In the genomic region with DNA sequence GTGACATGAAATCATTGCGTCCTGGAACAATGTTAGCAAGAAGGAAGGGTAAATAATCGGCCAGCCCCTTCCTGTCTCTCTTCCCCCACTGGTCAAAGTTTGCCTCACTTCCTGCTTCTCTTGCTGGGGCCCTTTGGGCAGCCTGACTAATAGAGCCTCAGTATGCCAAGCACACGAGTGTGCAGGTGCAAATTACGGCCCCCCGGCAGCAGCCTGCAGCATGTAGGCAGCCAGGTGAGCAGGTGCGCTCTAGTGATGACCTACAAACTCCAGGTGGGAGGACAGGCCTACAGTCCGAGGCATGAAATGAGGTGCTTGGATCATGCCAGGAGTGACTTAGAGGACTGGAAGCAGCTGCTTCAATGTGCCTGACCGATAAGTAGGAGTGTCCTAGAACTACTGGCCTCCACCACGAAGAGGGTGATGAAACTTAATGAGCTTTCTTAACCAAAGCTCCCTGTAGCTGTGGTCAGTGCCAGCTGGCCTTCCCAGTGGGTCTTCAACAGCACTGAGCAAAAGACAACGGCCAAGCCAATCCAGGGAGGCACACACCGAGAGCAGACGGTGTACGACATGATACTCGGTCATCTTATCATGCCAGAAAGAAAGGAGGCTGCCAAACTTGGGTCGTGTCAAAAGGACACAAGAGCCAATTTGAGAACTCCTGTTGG, we compare ENCODE assay signal across 22 cellular contexts.
"Had no signal": no experiment of that assay in that cellular context is flagged by ENCODE, and none has a peak within 500 bp of the region (broad histone marks: within the 10 kb centered on the region; RNA-seq: fewer than 3 reads in every experiment).

No MANE protein-coding gene starts in this region.

- FAIRE-seq: frontal cortex had no signal

- ATAC-seq: stimulated activated naive CD8-positive, alpha-beta T cell treated with anti-CD3 and anti-CD28 coated beads, Interleukin-15, Interleukin-2, amounts not matched to agents 100 U/mL and 50 U/mL, for 24 hours; upper lobe of right lung had no signal

- H3K9me3 ChIP-seq: breast epithelium, esophagus muscularis mucosa, sigmoid colon, spleen, thyroid gland, upper lobe of right lung had no signal

- H3K27ac ChIP-seq: breast epithelium, coronary artery, esophagus muscularis mucosa, sigmoid colon, spleen, thyroid gland, upper lobe of right lung had no signal

- H3K36me3 ChIP-seq: breast epithelium, esophagus muscularis mucosa, sigmoid colon, spleen, thyroid gland, upper lobe of right lung had no signal

- DNase-seq: activated CD4-positive, alpha-beta memory T cell treated with anti-CD3 and anti-CD28 coated beads for 36 hours; activated CD4-positive, alpha-beta T cell treated with anti-CD3 and anti-CD28 coated beads for 4 hours; activated naive CD4-positive, alpha-beta T cell treated with anti-CD3 and anti-CD28 coated beads for 36 hours; activated naive CD8-positive, alpha-beta T cell treated with anti-CD3 and anti-CD28 coated beads, Interleukin-2, amount 10 ng/mL, durations not matched to agents 7 days and 5 days; activated T-cell treated with anti-CD3 and anti-CD28 coated beads, Interleukin-2, amount 50 U/mL, for 48 hours; amniotic stem cell; glutamatergic neuron; hippocampal formation; mesenchymal stem cell; naive B cell; occipital lobe; sigmoid colon; spleen; stimulated activated CD4-positive, alpha-beta T cell treated with anti-CD3 and anti-CD28 coated beads, Interleukin-4, amount 100 ng/mL, for 4 hours; stimulated activated naive CD8-positive, alpha-beta T cell treated with anti-CD3 and anti-CD28 coated beads, Interleukin-15, Interleukin-2, amounts not matched to agents 100 U/mL and 50 U/mL, for 24 hours; T-helper 1 cell; thyroid gland; upper lobe of right lung had no signal

- H3K4me1 ChIP-seq: breast epithelium, esophagus muscularis mucosa, sigmoid colon, spleen, thyroid gland, upper lobe of right lung had no signal

- H3K4me3 ChIP-seq: breast epithelium, coronary artery, esophagus muscularis mucosa, sigmoid colon, spleen, thyroid gland, upper lobe of right lung had no signal

- H3K27me3 ChIP-seq: breast epithelium, esophagus muscularis mucosa, sigmoid colon, spleen, thyroid gland, upper lobe of right lung had no signal
